ENCODE assay signal across 9 cellular contexts in genomic region chr6:43634702-43635303, GRCh38. TPM values are rescaled to one million over a fixed set of nuclear protein-coding genes. Genes with fewer than 3 reads are reported as not detected.
DNase-seq lines count a peak whose midpoint lies in the region; ATAC-seq and TF ChIP-seq lines count a peak whose summit lies in the region.
"Had no signal": no experiment of that assay in that cellular context is flagged by ENCODE, and none has a peak within 500 bp of the region (broad histone marks: within the 10 kb centered on the region; RNA-seq: fewer than 3 reads in every experiment).

No MANE protein-coding gene starts in this region.

- intact Hi-C loops in stomach (cut with DNase I; ENCODE audit: low total_unique reads): no loop called here

- TF ChIP-seq EP300 in stomach (IDR thresholded peaks at IDR 0.05): no peak

- no peak for TF ChIP-seq POLR2A in stomach (IDR thresholded peaks at IDR 0.05)

- peaks cover 42% of the 10 kb centered on the region for H3K4me1 Mint-ChIP-seq in activated T-cell treated with anti-CD3 and anti-CD28 coated beads, Interleukin-2, amount 50 U/mL, for 4 hours (ENCODE audit: low read depth)
- peaks cover 44 to 59% (median 52%) of the 10 kb centered on the region in 3 donors for H3K4me1 Mint-ChIP-seq in T-cell

- peak overlapping the region; percentile 96 for H3K27ac Mint-ChIP-seq in T-cell

- H3K27me3 ChIP-seq in stomach: no peaks in the 10 kb centered on the region
- H3K27me3 ChIP-seq: suprapubic skin had no signal

- peak overlapping the region; percentile 99 for H3K4me3 Mint-ChIP-seq in activated T-cell treated with anti-CD3 and anti-CD28 coated beads, Interleukin-2, amount 50 U/mL, for 4 hours
- H3K4me3 Mint-ChIP-seq in T-cell: peak overlapping the region; percentile 93 to 98 (median 94)

- no peak for DNase-seq in activated T-cell treated with anti-CD3 and anti-CD28 coated beads, Interleukin-2, amount 50 U/mL, for 4 hours
- no peak for DNase-seq in activated T-cell treated with anti-CD3 and anti-CD28 coated beads, Interleukin-2, amount 50 U/mL, for 48 hours
- DNase-seq in T-cell: no peak
- peak; percentile 9 for DNase-seq in left kidney (ENCODE audit: low read depth, low spot score)
- no peak for DNase-seq in stomach
- no peak for DNase-seq in NCI-H2227 treated with DMSO at 0.1 percent for 48 hours (lab: John Stamatoyannopoulos, UW)

- H3K36me3 Mint-ChIP-seq in activated T-cell treated with anti-CD3 and anti-CD28 coated beads, Interleukin-2, amount 50 U/mL, for 4 hours (ENCODE audit: insufficient read depth): peaks cover 10% of the 10 kb centered on the region
- peaks cover 16% of the 10 kb centered on the region for H3K36me3 Mint-ChIP-seq in T-cell

- H3K4me1 ChIP-seq in stomach: peaks cover 33 to 57% (median 50%) of the 10 kb centered on the region in 4 donors

- POLR2A ChIA-PET in T-cell (lab: Charles Lee): interaction anchor here in 1 of 2 donors (0.6 kb wide), 1 partner anchor 760 kb away, joined by 3 read pairs; no protein-coding TSS in a partner anchor

- WGBS in stomach, 5 donors: 64 to 73% (median 68%) methylated on average over 9 of the region's 9 CpGs

- H3K27ac ChIP-seq in stomach: peak overlapping the region in 4 of 5 donors; percentile 88 to 93 (median 89)

- CTCF ChIA-PET in T-cell (lab: Charles Lee): no interaction called here

- peak overlapping the region in 1 of 4 donors; percentile 71 for H3K4me3 ChIP-seq in stomach

- H3K9me3 ChIP-seq in stomach: no peaks in the 10 kb centered on the region
- H3K9me3 ChIP-seq: suprapubic skin had no signal

- no peaks in the 10 kb centered on the region for H3K27me3 Mint-ChIP-seq in activated T-cell treated with anti-CD3 and anti-CD28 coated beads, Interleukin-2, amount 50 U/mL, for 4 hours (ENCODE audit: low read depth)
- H3K27me3 Mint-ChIP-seq in T-cell: no peaks in the 10 kb centered on the region

- ATAC-seq in activated T-cell treated with anti-CD3 and anti-CD28 coated beads, Interleukin-2, amount 50 U/mL, for 4 hours: no peak
- ATAC-seq in T-cell (replicated peaks in 1 of 4): no peak
- no peak for ATAC-seq in HG03442 (IDR thresholded peaks at IDR 0.05; ENCODE audit: unreplicated experiment)
- no peak for ATAC-seq in HG03457 (IDR thresholded peaks at IDR 0.05; ENCODE audit: unreplicated experiment)

- H3K9me3 Mint-ChIP-seq in activated T-cell treated with anti-CD3 and anti-CD28 coated beads, Interleukin-2, amount 50 U/mL, for 4 hours: no peaks in the 10 kb centered on the region
- H3K9me3 Mint-ChIP-seq in T-cell: no peaks in the 10 kb centered on the region

- H3K36me3 ChIP-seq in stomach: peaks cover 7 to 28% (median 24%) of the 10 kb centered on the region in 4 donors

- TF ChIP-seq CTCF in stomach (IDR thresholded peaks at IDR 0.05): no peak

RNA-seq across cellular contexts. Expression of gene MAD2L1BP, which starts 0.8 kb away (rescaled TPM):
- 10 to 100 TPM; 32.1 to 32.7 (median 32.3) TPM for total RNA-seq in activated T-cell treated with anti-CD3 and anti-CD28 coated beads, Interleukin-2, amount 50 U/mL, for 4 hours
- 10 to 100 TPM; 16.6 to 32.1 (median 28.9) TPM for total RNA-seq in T-cell
- total RNA-seq in stomach: 100 to 1,000 TPM in 1 of 5 donors, 10 to 100 TPM in 3, 1 to 10 TPM in 1; 7.8 to 282 (median 21.8) TPM
- 10 to 100 TPM; 21.1 to 33.9 (median 23.3) TPM for polyA plus RNA-seq in stomach

RNA-seq across cellular contexts. Expression of gene GTPBP2, which starts 5.7 kb away (rescaled TPM):
- total RNA-seq in activated T-cell treated with anti-CD3 and anti-CD28 coated beads, Interleukin-2, amount 50 U/mL, for 4 hours: 10 to 100 TPM; 37.3 to 50.3 (median 39.1) TPM
- 10 to 100 TPM; 58.4 to 87.0 (median 75.2) TPM for total RNA-seq in T-cell
- total RNA-seq in stomach: 10 to 100 TPM; 32.6 to 83.8 (median 66.3) TPM
- polyA plus RNA-seq in stomach: 10 to 100 TPM; 26.3 to 48.4 (median 42.3) TPM

RNA-seq across cellular contexts. Expression of gene RSPH9, which starts 10.0 kb away (rescaled TPM):
- total RNA-seq in activated T-cell treated with anti-CD3 and anti-CD28 coated beads, Interleukin-2, amount 50 U/mL, for 4 hours: not detected
- not detected for total RNA-seq in T-cell
- total RNA-seq in stomach: under 1 TPM in 1 of 5 donors, not detected in 4; 0.18 TPM
- under 1 TPM; 0.28 to 0.92 (median 0.56) TPM for polyA plus RNA-seq in stomach

RNA-seq across cellular contexts. Expression of gene MRPS18A, which starts 52.8 kb away (rescaled TPM):
- 10 to 100 TPM; 70.0 to 75.1 (median 72.7) TPM for total RNA-seq in activated T-cell treated with anti-CD3 and anti-CD28 coated beads, Interleukin-2, amount 50 U/mL, for 4 hours
- 10 to 100 TPM; 22.9 to 34.9 (median 30.6) TPM for total RNA-seq in T-cell
- 10 to 100 TPM in 2 of 5 donors, 1 to 10 TPM in 3; 1.7 to 40.2 (median 5.3) TPM for total RNA-seq in stomach
- polyA plus RNA-seq in stomach: 100 to 1,000 TPM in 1 of 3 donors, 10 to 100 TPM in 2; 61.2 to 111 (median 66.4) TPM

RNA-seq across cellular contexts. Expression of gene POLH, which starts 58.8 kb away (rescaled TPM):
- 10 to 100 TPM; 15.7 to 22.8 (median 18.8) TPM for total RNA-seq in activated T-cell treated with anti-CD3 and anti-CD28 coated beads, Interleukin-2, amount 50 U/mL, for 4 hours
- 10 to 100 TPM; 14.4 to 38.5 (median 25.6) TPM for total RNA-seq in T-cell
- 10 to 100 TPM in 1 of 5 donors, 1 to 10 TPM in 4; 5.8 to 47.8 (median 7.9) TPM for total RNA-seq in stomach
- polyA plus RNA-seq in stomach: 1 to 10 TPM; 1.8 to 6.9 (median 2.4) TPM
